Comparison of ENCODE assay signal across 1 cellular context in the genomic region with DNA sequence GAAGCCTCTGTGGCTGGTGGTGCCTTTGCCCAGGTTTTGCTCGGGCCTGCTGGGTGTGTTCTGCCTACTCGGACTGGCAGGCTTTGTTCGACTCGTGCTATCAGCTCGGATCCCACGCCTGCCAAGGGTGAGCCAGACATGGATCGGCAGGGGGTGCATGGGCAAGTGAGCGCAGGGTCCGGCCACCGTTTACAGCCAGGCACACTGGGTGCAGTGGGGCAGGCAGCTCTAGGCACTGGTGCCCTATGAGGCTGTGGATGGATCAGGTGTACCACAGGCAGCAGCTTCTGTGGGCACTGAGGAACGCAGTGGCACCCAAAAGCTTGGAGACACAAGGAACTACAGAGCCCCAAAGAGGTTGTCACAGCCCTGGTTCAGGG.
TF ChIP-seq lines count a peak whose summit lies in the region.

No MANE protein-coding gene starts in this region.

TF ChIP-seq in GM23338, 12 proteins besides CTCF, POLR2A, EP300 and RAD21 (continued from another document):
- TF ChIP-seq, protein P1, sequence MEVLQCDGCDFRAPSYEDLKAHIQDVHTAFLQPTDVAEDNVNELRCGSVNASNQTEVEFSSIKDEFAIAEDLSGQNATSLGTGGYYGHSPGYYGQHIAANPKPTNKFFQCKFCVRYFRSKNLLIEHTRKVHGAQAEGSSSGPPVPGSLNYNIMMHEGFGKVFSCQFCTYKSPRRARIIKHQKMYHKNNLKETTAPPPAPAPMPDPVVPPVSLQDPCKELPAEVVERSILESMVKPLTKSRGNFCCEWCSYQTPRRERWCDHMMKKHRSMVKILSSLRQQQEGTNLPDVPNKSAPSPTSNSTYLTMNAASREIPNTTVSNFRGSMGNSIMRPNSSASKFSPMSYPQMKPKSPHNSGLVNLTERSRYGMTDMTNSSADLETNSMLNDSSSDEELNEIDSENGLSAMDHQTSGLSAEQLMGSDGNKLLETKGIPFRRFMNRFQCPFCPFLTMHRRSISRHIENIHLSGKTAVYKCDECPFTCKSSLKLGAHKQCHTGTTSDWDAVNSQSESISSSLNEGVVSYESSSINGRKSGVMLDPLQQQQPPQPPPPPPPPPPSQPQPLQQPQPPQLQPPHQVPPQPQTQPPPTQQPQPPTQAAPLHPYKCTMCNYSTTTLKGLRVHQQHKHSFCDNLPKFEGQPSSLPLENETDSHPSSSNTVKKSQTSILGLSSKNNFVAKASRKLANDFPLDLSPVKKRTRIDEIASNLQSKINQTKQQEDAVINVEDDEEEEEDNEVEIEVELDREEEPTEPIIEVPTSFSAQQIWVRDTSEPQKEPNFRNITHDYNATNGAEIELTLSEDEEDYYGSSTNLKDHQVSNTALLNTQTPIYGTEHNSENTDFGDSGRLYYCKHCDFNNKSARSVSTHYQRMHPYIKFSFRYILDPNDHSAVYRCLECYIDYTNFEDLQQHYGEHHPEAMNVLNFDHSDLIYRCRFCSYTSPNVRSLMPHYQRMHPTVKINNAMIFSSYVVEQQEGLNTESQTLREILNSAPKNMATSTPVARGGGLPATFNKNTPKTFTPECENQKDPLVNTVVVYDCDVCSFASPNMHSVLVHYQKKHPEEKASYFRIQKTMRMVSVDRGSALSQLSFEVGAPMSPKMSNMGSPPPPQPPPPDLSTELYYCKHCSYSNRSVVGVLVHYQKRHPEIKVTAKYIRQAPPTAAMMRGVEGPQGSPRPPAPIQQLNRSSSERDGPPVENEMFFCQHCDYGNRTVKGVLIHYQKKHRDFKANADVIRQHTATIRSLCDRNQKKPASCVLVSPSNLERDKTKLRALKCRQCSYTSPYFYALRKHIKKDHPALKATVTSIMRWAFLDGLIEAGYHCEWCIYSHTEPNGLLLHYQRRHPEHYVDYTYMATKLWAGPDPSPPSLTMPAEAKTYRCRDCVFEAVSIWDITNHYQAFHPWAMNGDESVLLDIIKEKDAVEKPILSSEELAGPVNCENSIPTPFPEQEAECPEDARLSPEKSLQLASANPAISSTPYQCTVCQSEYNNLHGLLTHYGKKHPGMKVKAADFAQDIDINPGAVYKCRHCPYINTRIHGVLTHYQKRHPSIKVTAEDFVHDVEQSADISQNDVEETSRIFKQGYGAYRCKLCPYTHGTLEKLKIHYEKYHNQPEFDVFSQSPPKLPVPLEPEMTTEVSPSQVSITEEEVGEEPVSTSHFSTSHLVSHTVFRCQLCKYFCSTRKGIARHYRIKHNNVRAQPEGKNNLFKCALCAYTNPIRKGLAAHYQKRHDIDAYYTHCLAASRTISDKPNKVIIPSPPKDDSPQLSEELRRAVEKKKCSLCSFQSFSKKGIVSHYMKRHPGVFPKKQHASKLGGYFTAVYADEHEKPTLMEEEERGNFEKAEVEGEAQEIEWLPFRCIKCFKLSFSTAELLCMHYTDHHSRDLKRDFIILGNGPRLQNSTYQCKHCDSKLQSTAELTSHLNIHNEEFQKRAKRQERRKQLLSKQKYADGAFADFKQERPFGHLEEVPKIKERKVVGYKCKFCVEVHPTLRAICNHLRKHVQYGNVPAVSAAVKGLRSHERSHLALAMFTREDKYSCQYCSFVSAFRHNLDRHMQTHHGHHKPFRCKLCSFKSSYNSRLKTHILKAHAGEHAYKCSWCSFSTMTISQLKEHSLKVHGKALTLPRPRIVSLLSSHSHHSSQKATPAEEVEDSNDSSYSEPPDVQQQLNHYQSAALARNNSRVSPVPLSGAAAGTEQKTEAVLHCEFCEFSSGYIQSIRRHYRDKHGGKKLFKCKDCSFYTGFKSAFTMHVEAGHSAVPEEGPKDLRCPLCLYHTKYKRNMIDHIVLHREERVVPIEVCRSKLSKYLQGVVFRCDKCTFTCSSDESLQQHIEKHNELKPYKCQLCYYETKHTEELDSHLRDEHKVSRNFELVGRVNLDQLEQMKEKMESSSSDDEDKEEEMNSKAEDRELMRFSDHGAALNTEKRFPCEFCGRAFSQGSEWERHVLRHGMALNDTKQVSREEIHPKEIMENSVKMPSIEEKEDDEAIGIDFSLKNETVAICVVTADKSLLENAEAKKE (CRISPR knock-in tag; IDR thresholded peaks at IDR 0.05), result no peak
- TF ChIP-seq ZNF331 (CRISPR knock-in tag; IDR thresholded peaks at IDR 0.05; ENCODE audit: low read depth), result no peak
- TF ChIP-seq JUNB (IDR thresholded peaks at IDR 0.05; ENCODE audit: unreplicated experiment), result no peak
- TF ChIP-seq ZNF114 (CRISPR knock-in tag; IDR thresholded peaks at IDR 0.05), result no peak
- TF ChIP-seq POLR2AphosphoS5 (IDR thresholded peaks at IDR 0.05; ENCODE audit: low read depth), result no peak
- no peak for TF ChIP-seq EZH2phosphoT487 (IDR thresholded peaks at IDR 0.05; ENCODE audit: unreplicated experiment)
- TF ChIP-seq, protein P2, sequence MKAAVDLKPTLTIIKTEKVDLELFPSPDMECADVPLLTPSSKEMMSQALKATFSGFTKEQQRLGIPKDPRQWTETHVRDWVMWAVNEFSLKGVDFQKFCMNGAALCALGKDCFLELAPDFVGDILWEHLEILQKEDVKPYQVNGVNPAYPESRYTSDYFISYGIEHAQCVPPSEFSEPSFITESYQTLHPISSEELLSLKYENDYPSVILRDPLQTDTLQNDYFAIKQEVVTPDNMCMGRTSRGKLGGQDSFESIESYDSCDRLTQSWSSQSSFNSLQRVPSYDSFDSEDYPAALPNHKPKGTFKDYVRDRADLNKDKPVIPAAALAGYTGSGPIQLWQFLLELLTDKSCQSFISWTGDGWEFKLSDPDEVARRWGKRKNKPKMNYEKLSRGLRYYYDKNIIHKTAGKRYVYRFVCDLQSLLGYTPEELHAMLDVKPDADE (IDR thresholded peaks at IDR 0.05), result no peak
- TF ChIP-seq STAT1 (IDR thresholded peaks at IDR 0.05; ENCODE audit: unreplicated experiment), result no peak
- no peak for TF ChIP-seq NANOG (IDR thresholded peaks at IDR 0.05; ENCODE audit: borderline replicate concordance)
